Comparison of ENCODE assay signal across 8 cellular contexts in the genomic region with DNA sequence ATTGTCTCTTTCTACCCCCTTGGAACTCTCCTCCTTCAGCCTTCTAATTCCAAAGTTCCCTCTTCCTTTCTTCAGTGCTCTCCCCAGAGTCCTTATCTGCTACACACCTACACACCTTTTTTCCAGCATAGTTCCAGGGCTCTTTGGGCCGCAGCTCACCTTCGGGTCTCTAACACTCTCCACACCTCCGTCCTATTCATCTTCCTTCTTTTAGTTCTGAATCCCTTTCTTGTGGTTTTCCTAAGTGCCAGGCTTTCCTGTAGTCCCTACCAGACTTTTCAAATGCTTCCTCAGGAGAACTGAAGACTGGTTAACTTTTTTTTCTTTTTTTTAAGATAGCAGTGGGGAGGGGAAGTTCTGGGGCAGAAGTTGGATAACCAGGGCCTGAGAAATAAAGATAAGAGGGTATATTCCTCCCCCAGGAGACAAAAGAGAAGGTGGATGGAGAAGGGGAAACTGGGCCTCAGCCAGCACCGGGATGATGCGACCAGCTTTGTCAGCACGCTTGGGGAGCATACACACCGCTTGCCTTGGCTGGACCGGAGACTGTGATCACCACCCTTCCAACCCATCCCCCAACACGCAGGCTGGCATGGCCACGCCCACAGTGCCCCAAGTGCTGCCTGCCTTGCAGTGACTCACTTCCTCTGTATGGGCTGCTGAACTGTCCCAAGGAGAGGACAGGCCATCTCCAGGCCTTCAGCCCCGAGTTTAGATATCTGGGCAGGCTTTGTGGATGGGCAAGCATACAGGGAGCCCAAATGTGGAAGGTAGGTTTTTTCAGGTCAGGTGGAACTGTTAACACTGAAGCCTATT. TPM values are rescaled to one million over a fixed set of nuclear protein-coding genes. Genes with fewer than 3 reads are reported as not detected.
DNase-seq lines count a peak whose midpoint lies in the region; ATAC-seq and TF ChIP-seq lines count a peak whose summit lies in the region.

No MANE protein-coding gene starts in this region.

- H3K36me3 ChIP-seq in HCT116 (ENCODE audit: control insufficient read depth in 1 of 2, insufficient read depth in 2 of 2, low read length in 2 of 2), result no peaks in the 10 kb centered on the region
- no peaks in the 10 kb centered on the region for H3K36me3 ChIP-seq in parathyroid adenoma (ENCODE audit: control insufficient read depth, insufficient read depth, low read length)
- no peaks in the 10 kb centered on the region for H3K36me3 ChIP-seq in tibial nerve
- H3K36me3 ChIP-seq in brain microvascular endothelial cell (replicated peaks), result no peaks in the 10 kb centered on the region

- intact Hi-C loops in HCT116 (cut with micrococcal nuclease), result loop anchor here (5.0 kb wide), 4 partner anchors 50 to 720 kb away; a partner anchor contains a TSS

- H3K4me3 ChIP-seq in HCT116 (replicated peaks in 1 of 2; ENCODE audit: low read depth in 1 of 2, low read length in 2 of 2) (peak overlapping the region; percentile 51 to 64), parathyroid adenoma (ENCODE audit: low read depth, low read length) (no peak overlapping the region), tibial nerve (peak overlapping the region in 1 of 4 donors; percentile 10), brain microvascular endothelial cell (ENCODE audit: low read depth, low read length) (no peak overlapping the region)

- peak; percentile 34 to 82 for TF ChIP-seq EP300 in tibial nerve (IDR thresholded peaks at IDR 0.05)

- H3K4me2 ChIP-seq in HCT116 (ENCODE audit: low read length), result peak overlapping the region; percentile 89
- H3K4me2 ChIP-seq in parathyroid adenoma (ENCODE audit: low read length), result peak overlapping the region; percentile 5

- H3K79me2 ChIP-seq in HCT116 (ENCODE audit: insufficient read depth, low read length) (peaks cover 21% of the 10 kb centered on the region), parathyroid adenoma (peaks cover 7% of the 10 kb centered on the region)

- RAD21 ChIA-PET in HCT116 (lab: Charles Lee; ENCODE audit: low non-redundant PET in 1 of 2, low total read pairs in 2 of 2, uncharacterized antibody in 2 of 2, unreplicated experiment in 2 of 2), result no interaction called here

- no peaks in the 10 kb centered on the region for H3K9me2 ChIP-seq in HCT116 (ENCODE audit: insufficient read depth)

- H3K9me3 ChIP-seq in HCT116 (ENCODE audit: control insufficient read depth in 1 of 2, insufficient read depth in 1 of 2, low read depth in 1 of 2, low read length in 2 of 2) (no peaks in the 10 kb centered on the region), parathyroid adenoma (ENCODE audit: control insufficient read depth, low read length) (no peaks in the 10 kb centered on the region), tibial nerve (no peaks in the 10 kb centered on the region)

- TF ChIP-seq CTCF in HCT116 (IDR thresholded peaks at IDR 0.05 in 2 of 3, conservative IDR thresholded peaks at IDR 0.05 in 1 of 3; ENCODE audit: borderline replicate concordance in 1 of 3, insufficient read depth in 1 of 3, low read depth in 2 of 3, low read length in 2 of 3), result no peak
- TF ChIP-seq CTCF in parathyroid adenoma (IDR thresholded peaks at IDR 0.05), result no peak
- peak in 1 of 5 experiments; percentile 13 for TF ChIP-seq CTCF in tibial nerve (IDR thresholded peaks at IDR 0.05)
- no peak for TF ChIP-seq CTCF in brain microvascular endothelial cell (IDR thresholded peaks at IDR 0.05; ENCODE audit: low read depth, low read length, missing control alignments)

- H4K20me1 ChIP-seq in HCT116 (ENCODE audit: insufficient read depth), result no peaks in the 10 kb centered on the region

- POLR2A ChIA-PET in HCT116 (lab: Charles Lee), result interaction anchor here (0.5 to 1.2 kb wide), 5 partner anchors 11 to 416 kb away, joined by 3 to 5 read pairs (median 3); no protein-coding TSS in a partner anchor

- ATAC-seq in HCT116, result peak; percentile 68
- no peak for ATAC-seq in GM19463 (IDR thresholded peaks at IDR 0.05; ENCODE audit: unreplicated experiment)

- BruUV-seq in HCT116 (replicated peaks; lab: Mats Ljungman, UMichigan), result TSS peak; percentile 66

- H2AFZ ChIP-seq in HCT116 (ENCODE audit: low read depth, low read length, poor library complexity, severe bottlenecking) (no peak overlapping the region), parathyroid adenoma (peak overlapping the region; percentile 53)

- peaks cover 71 to 87% of the 10 kb centered on the region in 2 experiments for H3K4me1 ChIP-seq in HCT116 (ENCODE audit: control insufficient read depth in 1 of 2, insufficient read depth in 2 of 2, low read length in 2 of 2)
- H3K4me1 ChIP-seq in parathyroid adenoma, result peaks cover 27% of the 10 kb centered on the region
- peaks cover 0 to 81% (median 41%) of the 10 kb centered on the region in 4 donors for H3K4me1 ChIP-seq in tibial nerve

- H3K9ac ChIP-seq in HCT116 (ENCODE audit: low read length), result peak overlapping the region; percentile 67
- no peak overlapping the region for H3K9ac ChIP-seq in parathyroid adenoma

- CTCF ChIA-PET in HCT116 (lab: Charles Lee), result interaction anchor here (0.9 to 1.0 kb wide), 2 partner anchors 29 to 416 kb away, joined by 3 to 4 read pairs; no protein-coding TSS in a partner anchor

- peak overlapping the region; percentile 92 for H3K27ac ChIP-seq in HCT116 (ENCODE audit: low read depth, low read length)
- peak overlapping the region; percentile 71 for H3K27ac ChIP-seq in parathyroid adenoma
- peak overlapping the region; percentile 46 to 98 (median 74) for H3K27ac ChIP-seq in tibial nerve
- no peak overlapping the region for H3K27ac ChIP-seq in brain microvascular endothelial cell

- peak; percentile 85 for DNase-seq in HCT116 (ENCODE audit: low read depth, low spot score)
- peak; percentile 78 to 89 for DNase-seq in SHP77 (lab: John Stamatoyannopoulos, UW)
- DNase-seq in activated T-helper 9 cell treated with anti-CD3 and anti-CD28 coated beads, Interleukin-2, amount 50 U/mL, for 16 hours (ENCODE audit: low read depth), result peak; percentile 60
- peak; percentile 50 for DNase-seq in glomerular endothelial cell (ENCODE audit: extremely low read depth, low read depth, low spot score)
- DNase-seq in tibial nerve (ENCODE audit: low spot score in 2 of 2), result peak; percentile 60 to 80
- no peak for DNase-seq in brain microvascular endothelial cell

- WGBS in tibial nerve, 2 donors, result 38 to 44% methylated on average over 11 of the region's 11 CpGs

- no peaks in the 10 kb centered on the region for H3K27me3 ChIP-seq in HCT116 (ENCODE audit: insufficient read depth, low read length)
- H3K27me3 ChIP-seq in parathyroid adenoma (ENCODE audit: control insufficient read depth, insufficient read depth, low read length), result no peaks in the 10 kb centered on the region
- no peaks in the 10 kb centered on the region for H3K27me3 ChIP-seq in tibial nerve
- H3K27me3 ChIP-seq in brain microvascular endothelial cell (replicated peaks), result no peaks in the 10 kb centered on the region

- peak; percentile 87 for TF ChIP-seq POLR2A in HCT116 (IDR thresholded peaks at IDR 0.05; ENCODE audit: borderline replicate concordance, extremely low read depth, insufficient read depth, insufficient read length)
- TF ChIP-seq POLR2A in tibial nerve (IDR thresholded peaks at IDR 0.05), result peak; percentile 44

- in situ Hi-C loops in brain microvascular endothelial cell (cut with HindIII; ENCODE audit: low pct_ligation_motif_present, low sequenced_read_pairs), result no loop called here

- no peak for TF ChIP-seq RAD21 in HCT116 (IDR thresholded peaks at IDR 0.05; ENCODE audit: low read depth)

TF ChIP-seq in HCT116, 20 proteins besides CTCF, POLR2A, EP300 and RAD21 (continues in another document):
- no peak for TF ChIP-seq EZH2phosphoT487 (IDR thresholded peaks at IDR 0.05; ENCODE audit: borderline replicate concordance)
- no peak for TF ChIP-seq ZNF274 (IDR thresholded peaks at IDR 0.05; ENCODE audit: low read depth, low read length)
- no peak for TF ChIP-seq EGR1 (IDR thresholded peaks at IDR 0.05; ENCODE audit: low read depth)
- TF ChIP-seq CEBPB (IDR thresholded peaks at IDR 0.05; ENCODE audit: low read depth), result no peak
- TF ChIP-seq, protein P1, sequence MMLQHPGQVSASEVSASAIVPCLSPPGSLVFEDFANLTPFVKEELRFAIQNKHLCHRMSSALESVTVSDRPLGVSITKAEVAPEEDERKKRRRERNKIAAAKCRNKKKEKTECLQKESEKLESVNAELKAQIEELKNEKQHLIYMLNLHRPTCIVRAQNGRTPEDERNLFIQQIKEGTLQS (IDR thresholded peaks at IDR 0.05), result no peak
- TF ChIP-seq EZH2 (IDR thresholded peaks at IDR 0.05), result no peak
- TF ChIP-seq ZFX (IDR thresholded peaks at IDR 0.05), result peak; percentile 62
- TF ChIP-seq POLR2AphosphoS5 (IDR thresholded peaks at IDR 0.05; ENCODE audit: low read depth, low read length), result peak; percentile 97

RNA-seq across cellular contexts. Expression of a gene that starts 2.5 kb away (rescaled TPM):
- total RNA-seq in HCT116 (2021; ENCODE audit: unreplicated experiment) (218 TPM), glomerular endothelial cell (109 and 139 TPM in 2 replicates), tibial nerve (100 to 1,000 TPM; 137 to 168 (median 140) TPM)
- polyA plus RNA-seq in HCT116 (2012), result 162 and 205 TPM in 2 replicates

RNA-seq across cellular contexts. Expression of a gene that starts 5.0 kb away (rescaled TPM):
- total RNA-seq in HCT116 (2021; ENCODE audit: unreplicated experiment) (2.7 TPM), glomerular endothelial cell (0.19 TPM in 1 of 2 replicates, not detected in the other), tibial nerve (10 to 100 TPM in 2 of 4 donors, 1 to 10 TPM in 2; 2.1 to 12.2 (median 7.8) TPM)
- polyA plus RNA-seq in HCT116 (2012), result 3.1 and 3.5 TPM in 2 replicates

RNA-seq across cellular contexts. Expression of a gene that starts 29.6 kb away (rescaled TPM):
- total RNA-seq in HCT116 (2021; ENCODE audit: unreplicated experiment) (1.2 TPM), glomerular endothelial cell (12.5 and 17.9 TPM in 2 replicates), tibial nerve (10 to 100 TPM; 45.5 to 63.2 (median 49.5) TPM)
- 1.5 and 2.0 TPM in 2 replicates for polyA plus RNA-seq in HCT116 (2012)

RNA-seq across cellular contexts. Expression of a gene that starts 31.2 kb away (rescaled TPM):
- total RNA-seq in HCT116 (2021; ENCODE audit: unreplicated experiment) (20.2 TPM), glomerular endothelial cell (4.5 and 6.1 TPM in 2 replicates), tibial nerve (10 to 100 TPM; 22.0 to 40.4 (median 28.5) TPM)
- polyA plus RNA-seq in HCT116 (2012), result 12.5 and 16.3 TPM in 2 replicates

RNA-seq across cellular contexts. Expression of a gene that starts 50.9 kb away (rescaled TPM):
- 54.3 TPM for total RNA-seq in HCT116 (2021; ENCODE audit: unreplicated experiment)
- polyA plus RNA-seq in HCT116 (2012), result 38.0 and 44.1 TPM in 2 replicates
- total RNA-seq in glomerular endothelial cell, result 23.1 and 29.5 TPM in 2 replicates
- total RNA-seq in tibial nerve, result 10 to 100 TPM; 30.6 to 42.9 (median 35.3) TPM

Comparison
In these comparisons a context has a peak if more than half of its experiments do, and no peak if none do; other contexts are left out.
1. H3K4me3 ChIP-seq: peak in HCT116 (2 of 2); none in parathyroid adenoma (single experiment) and brain microvascular endothelial cell (single experiment).